ENCODE assay signal across 17 cellular contexts in the genomic region with DNA sequence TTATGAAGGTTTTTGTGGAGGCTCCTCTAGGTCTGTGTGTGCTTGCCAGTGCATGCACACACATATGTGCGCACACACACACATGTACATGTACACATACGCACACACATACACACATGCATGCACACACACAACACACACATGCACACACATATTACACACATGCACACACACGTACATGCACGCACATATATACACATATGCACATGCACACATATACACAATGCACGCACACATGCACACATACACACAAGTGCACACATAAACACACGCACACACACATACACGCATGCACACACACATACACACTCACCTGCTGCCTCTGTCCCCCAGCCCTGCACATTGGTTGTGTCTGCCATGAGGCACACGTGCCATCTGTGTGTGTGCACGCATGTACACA.
DNase-seq lines count a peak whose midpoint lies in the region; ATAC-seq, FAIRE-seq and TF ChIP-seq lines count a peak whose summit lies in the region.
"Had no signal": no experiment of that assay in that cellular context is flagged by ENCODE, and none has a peak within 500 bp of the region (broad histone marks: within the 10 kb centered on the region; RNA-seq: fewer than 3 reads in every experiment).

No MANE protein-coding gene starts in this region.

- H3K27ac ChIP-seq in K562 (ENCODE audit: extremely low read depth, low read depth, low read length) (no peak overlapping the region), neuronal stem cell (replicated peaks; ENCODE audit: low read length) (no peak overlapping the region)
- H3K27ac ChIP-seq: A549, C4-2B, HL-60, KMS-11 had no signal

- in situ Hi-C loops in K562 (cut with MboI): no loop called here

- no peak overlapping the region for H3K4me3 ChIP-seq in K562
- peak overlapping the region in 1 of 2 donors; percentile 17 for H3K4me3 ChIP-seq in neuronal stem cell (ENCODE audit: low read length in 2 of 2)
- no peak overlapping the region for H3K4me3 ChIP-seq in lower leg skin (ENCODE audit: low read depth, poor library complexity, severe bottlenecking)
- H3K4me3 ChIP-seq: A549, HAP-1 had no signal

- H3K4ac ChIP-seq in neuronal stem cell (ENCODE audit: low read length): no peak overlapping the region

- 0% methylated on average over 9 of the region's 9 CpGs for WGBS in K562 (ENCODE audit: insufficient coverage, low coverage, missing lambda C conversion rate)
- whole genome bisulfite sequencing in neuronal stem cell (ENCODE audit: extremely low coverage in 2 of 2, insufficient read length in 2 of 2, insufficient replicate concordance in 1 of 2), 2 donors: no CpG with 5 or more reads among the region's 9 CpGs
- 78 to 94% methylated on average over 9 of the region's 9 CpGs for WGBS in lower leg skin, 2 donors

- H2BK5ac ChIP-seq in neuronal stem cell (ENCODE audit: low read length): no peak overlapping the region

- H3K9ac ChIP-seq in K562 (ENCODE audit: insufficient read depth in 1 of 2, low read depth in 2 of 2, low read length in 2 of 2): no peak overlapping the region
- peak overlapping the region; percentile 78 for H3K9ac ChIP-seq in neuronal stem cell (ENCODE audit: low read depth, low read length, poor library complexity)
- H3K9ac ChIP-seq: KMS-11 had no signal

- BruUV-seq in K562 (replicated peaks; lab: Mats Ljungman, UMichigan): no TSS peak

- peak overlapping the region; percentile 81 for H3K23ac ChIP-seq in neuronal stem cell (ENCODE audit: low read depth, low read length, poor library complexity)

- peak overlapping the region; percentile 54 for H3K18ac ChIP-seq in neuronal stem cell (ENCODE audit: low read length)

- no peak overlapping the region for H2BK12ac ChIP-seq in neuronal stem cell (ENCODE audit: low read length)

- H3K4me1 ChIP-seq in K562 (replicated peaks in 1 of 2; ENCODE audit: control insufficient read depth in 2 of 2, insufficient read depth in 2 of 2, low read length in 2 of 2) (peaks cover 0 to 15% of the 10 kb centered on the region in 2 experiments; a peak in 3 of 5 replicates), neuronal stem cell (ENCODE audit: control insufficient read depth in 2 of 2, insufficient read depth in 1 of 2, low read depth in 1 of 2, low read length in 2 of 2) (peaks cover 10 to 15% of the 10 kb centered on the region in 2 donors)
- H3K4me1 ChIP-seq: HAP-1 had no signal

- TF ChIP-seq CTCF in K562 (IDR thresholded peaks at IDR 0.05 in 2 of 3, conservative IDR thresholded peaks at IDR 0.05 in 1 of 3; ENCODE audit: insufficient read depth in 2 of 3, low read depth in 1 of 3, low read length in 3 of 3) (no peak), lower leg skin (IDR thresholded peaks at IDR 0.05) (no peak), GM20000 (IDR thresholded peaks at IDR 0.05; ENCODE audit: extremely low read depth, missing control alignments) (no peak)

- H4K8ac ChIP-seq in neuronal stem cell (ENCODE audit: low read depth, low read length): no peak overlapping the region

- no peaks in the 10 kb centered on the region for H3K9me3 ChIP-seq in K562 (replicated peaks; ENCODE audit: control insufficient read depth, insufficient read depth, low read depth, low read length)
- peaks cover 0 to 4% of the 10 kb centered on the region in 2 donors for H3K9me3 ChIP-seq in neuronal stem cell (replicated peaks in 1 of 2; ENCODE audit: control insufficient read depth in 2 of 2, insufficient read depth in 1 of 2, low read depth in 1 of 2, low read length in 2 of 2)
- H3K9me3 ChIP-seq: A549, Caco-2, HAP-1 had no signal

- ATAC-seq in K562: no peak
- ATAC-seq: A549 had no signal

- H3K4me2 ChIP-seq in K562 (ENCODE audit: insufficient read depth, low read length) (no peak overlapping the region), neuronal stem cell (ENCODE audit: insufficient read depth, low read length, poor library complexity, severe bottlenecking) (no peak overlapping the region)
- H3K4me2 ChIP-seq: A549, KMS-11 had no signal

- CTCF ChIA-PET in K562 (lab: Yijun Ruan, JAX; ENCODE audit: low intra/inter-chr PET ratio): no interaction called here

- no peak for TF ChIP-seq RAD21 in K562 (CRISPR knock-in tag; conservative IDR thresholded peaks at IDR 0.05 in 1 of 2, IDR thresholded peaks at IDR 0.05 in 1 of 2)

- H3K79me1 ChIP-seq in neuronal stem cell (ENCODE audit: low read depth, low read length): peaks cover 2% of the 10 kb centered on the region

- POLR2A ChIA-PET in K562 (lab: Yijun Ruan, JAX): interaction anchor here (0.5 kb wide), 1 partner anchor 242 kb away, joined by 3 read pairs; no protein-coding TSS in a partner anchor

- H3K36me3 ChIP-seq in K562 (ENCODE audit: control insufficient read depth, insufficient read depth, low read length) (no peaks in the 10 kb centered on the region), neuronal stem cell (replicated peaks in 1 of 2; ENCODE audit: control insufficient read depth in 2 of 2, insufficient read depth in 2 of 2, low read length in 2 of 2) (peaks cover 0 to 4% of the 10 kb centered on the region in 2 donors)
- H3K36me3 ChIP-seq: HAP-1 had no signal

- H3K27me3 ChIP-seq in K562 (ENCODE audit: control insufficient read depth in 2 of 2, insufficient read depth in 2 of 2, low read length in 2 of 2) (peaks cover 5 to 49% of the 10 kb centered on the region in 2 experiments; a peak in 3 of 5 replicates), neuronal stem cell (ENCODE audit: control insufficient read depth in 3 of 3, insufficient read depth in 3 of 3, low read depth in 1 of 3, low read length in 3 of 3) (peaks cover 0 to 35% (median 8%) of the 10 kb centered on the region in 3 experiments)

- no peaks in the 10 kb centered on the region for H3K9me1 ChIP-seq in K562 (ENCODE audit: control insufficient read depth, insufficient read depth, low read length)

- DNase-seq in HTR-8/SVneo (ENCODE audit: insufficient read length, low spot score): no peak
- no peak for DNase-seq in K562 (ENCODE audit: extremely low read depth in 1 of 4, low spot score in 3 of 4)
- DNase-seq in neuronal stem cell (ENCODE audit: low spot score): no peak
- DNase-seq in NCI-H82 treated with DMSO at 0.1 percent for 48 hours (lab: John Stamatoyannopoulos, UW; ENCODE audit: unreplicated experiment): no peak
- DNase-seq in cerebellar cortex (ENCODE audit: low spot score): no peak
- DNase-seq in lower leg skin (ENCODE audit: low spot score in 2 of 2): no peak
- no peak for DNase-seq in GM20000 (ENCODE audit: low spot score)
- DNase-seq: AML-193; Caco-2; CD4-positive, alpha-beta T cell had no signal

- H3K14ac ChIP-seq in neuronal stem cell (ENCODE audit: low read length): peak overlapping the region; percentile 98

- peaks cover under 1% of the 10 kb centered on the region; the same call in 1 of the 2 replicates for H4K20me1 ChIP-seq in K562 (replicated peaks; ENCODE audit: control insufficient read depth, insufficient read depth, low read length)

- intact Hi-C loops in K562 (cut with micrococcal nuclease): loop anchor here (10.0 kb wide), 1 partner anchor 145 kb away; no protein-coding TSS in a partner anchor
- intact Hi-C loops in lower leg skin (cut with DNase I; ENCODE audit: low total_unique reads): no loop called here

- no peak overlapping the region for H2BK120ac ChIP-seq in neuronal stem cell (ENCODE audit: low read depth, low read length)

- peak overlapping the region; percentile 55 for H2BK15ac ChIP-seq in neuronal stem cell (ENCODE audit: low read length)

- no peaks in the 10 kb centered on the region for H3K79me2 ChIP-seq in K562 (ENCODE audit: control insufficient read depth, insufficient read depth, low read length)

- H4K91ac ChIP-seq in neuronal stem cell (ENCODE audit: low read depth, low read length, poor library complexity): peak overlapping the region; percentile 61

- FAIRE-seq in HTR-8/SVneo (lab: Jason Lieb, UNC) (peak; percentile 95), K562 (lab: Jason Lieb, UNC) (no peak)
- FAIRE-seq: A549, D721Med, G401.6 had no signal

- no peak for TF ChIP-seq POLR2A in K562 (conservative IDR thresholded peaks at IDR 0.05)
- TF ChIP-seq POLR2A in lower leg skin (IDR thresholded peaks at IDR 0.05): no peak

- peak overlapping the region; percentile 18 for H2AK5ac ChIP-seq in neuronal stem cell (ENCODE audit: low read depth, low read length)

- no peak overlapping the region for H2AFZ ChIP-seq in K562 (ENCODE audit: low read depth, low read length)
- H2AFZ ChIP-seq in neuronal stem cell (ENCODE audit: low read length): no peak overlapping the region

- no peak for TF ChIP-seq EP300 in K562 (IDR thresholded peaks at IDR 0.05; ENCODE audit: low read length)

TF ChIP-seq in K562, 482 proteins besides CTCF, POLR2A, EP300 and RAD21:
- TF ChIP-seq, protein P1, sequence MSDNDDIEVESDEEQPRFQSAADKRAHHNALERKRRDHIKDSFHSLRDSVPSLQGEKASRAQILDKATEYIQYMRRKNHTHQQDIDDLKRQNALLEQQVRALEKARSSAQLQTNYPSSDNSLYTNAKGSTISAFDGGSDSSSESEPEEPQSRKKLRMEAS (CRISPR knock-in tag; IDR thresholded peaks at IDR 0.05): 0 out of 2 replicates have a peak, but pooled peaks have one; percentile 11
- peak in 1 of 2 experiments; percentile 84; a peak in 2 of 4 replicates for TF ChIP-seq KDM1A (IDR thresholded peaks at IDR 0.05)
- TF ChIP-seq PPARD (CRISPR knock-in tag; IDR thresholded peaks at IDR 0.05): no peak
